In the genomic region with DNA sequence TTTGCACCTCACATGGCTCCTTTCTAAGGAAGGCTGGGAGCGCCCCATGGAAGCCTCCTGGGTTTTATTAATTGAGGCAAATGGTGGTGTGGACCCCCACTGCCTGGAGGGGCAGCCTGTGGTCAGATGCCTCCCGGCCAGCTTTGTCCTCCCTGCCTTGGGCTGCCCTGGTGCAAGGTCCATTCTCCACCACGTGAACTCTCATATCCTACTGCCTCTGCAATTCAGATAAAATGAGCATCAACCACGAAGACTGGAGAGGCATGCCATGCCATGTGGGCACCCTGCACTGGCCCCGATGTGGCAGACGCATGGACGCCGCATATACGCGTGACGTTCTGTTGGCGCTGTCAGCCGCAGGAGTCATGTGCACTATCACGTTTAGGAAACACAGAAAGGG, we compare ENCODE assay signal across 22 cellular contexts.
DNase-seq lines count a peak whose midpoint lies in the region; ATAC-seq and TF ChIP-seq lines count a peak whose summit lies in the region.
"Had no signal": no experiment of that assay in that cellular context is flagged by ENCODE, and none has a peak within 500 bp of the region (broad histone marks: within the 10 kb centered on the region; RNA-seq: fewer than 3 reads in every experiment).

No MANE protein-coding gene starts in this region.

- TF ChIP-seq CTCF in RWPE2 (IDR thresholded peaks at IDR 0.05; ENCODE audit: poor library complexity, severe bottlenecking) = no peak
- no peak for TF ChIP-seq CTCF in osteoblast (IDR thresholded peaks at IDR 0.05; ENCODE audit: extremely low read depth, low read depth, low read length)
- no peak for TF ChIP-seq CTCF in sigmoid colon (IDR thresholded peaks at IDR 0.05)

- no peak for TF ChIP-seq POLR2A in sigmoid colon (IDR thresholded peaks at IDR 0.05)

- H3K27me3 Mint-ChIP-seq in activated naive CD4-positive, alpha-beta T cell treated with anti-CD3 and anti-CD28 coated beads, Interleukin-2, amount 10 ng/mL, durations not matched to agents 7 days and 5 days = no peaks in the 10 kb centered on the region
- H3K27me3 Mint-ChIP-seq: B cell; CD4-positive, alpha-beta memory T cell had no signal

- no peak for TF ChIP-seq EP300 in sigmoid colon (IDR thresholded peaks at IDR 0.05)

- no peaks in the 10 kb centered on the region for H4K20me1 ChIP-seq in osteoblast (ENCODE audit: insufficient read depth, low read length)

- H3K4me3 Mint-ChIP-seq in activated naive CD4-positive, alpha-beta T cell treated with anti-CD3 and anti-CD28 coated beads, Interleukin-2, amount 10 ng/mL, durations not matched to agents 7 days and 5 days = no peak overlapping the region
- H3K4me3 Mint-ChIP-seq: B cell; CD4-positive, alpha-beta memory T cell had no signal

- H3K4me1 Mint-ChIP-seq in activated naive CD4-positive, alpha-beta T cell treated with anti-CD3 and anti-CD28 coated beads, Interleukin-2, amount 10 ng/mL, durations not matched to agents 7 days and 5 days = no peaks in the 10 kb centered on the region
- H3K4me1 Mint-ChIP-seq: B cell had no signal

- H3K79me2 ChIP-seq in osteoblast (ENCODE audit: insufficient read depth, low read length) (no peaks in the 10 kb centered on the region), trophoblast cell (ENCODE audit: control insufficient read depth, insufficient read depth, low read length, poor library complexity) (no peaks in the 10 kb centered on the region)

- peaks cover 4% of the 10 kb centered on the region for H3K9me3 Mint-ChIP-seq in activated naive CD4-positive, alpha-beta T cell treated with anti-CD3 and anti-CD28 coated beads, Interleukin-2, amount 10 ng/mL, durations not matched to agents 7 days and 5 days

- H3K27ac ChIP-seq in RWPE2 (ENCODE audit: poor library complexity, severe bottlenecking) = no peak overlapping the region
- H3K27ac ChIP-seq in osteoblast (ENCODE audit: low read depth, low read length) = no peak overlapping the region
- no peak overlapping the region for H3K27ac ChIP-seq in sigmoid colon
- H3K27ac ChIP-seq in trophoblast cell (ENCODE audit: low read depth, low read length) = no peak overlapping the region
- H3K27ac ChIP-seq: 22Rv1, GM23248 had no signal

- H3K4me2 ChIP-seq in osteoblast (ENCODE audit: insufficient read depth, low read length) (no peak overlapping the region), trophoblast cell (ENCODE audit: low read length) (no peak overlapping the region)

- CTCF ChIA-PET in activated naive CD4-positive, alpha-beta T cell treated with anti-CD3 and anti-CD28 coated beads, Interleukin-2, amount 10 ng/mL, durations not matched to agents 7 days and 5 days (lab: Charles Lee) = no interaction called here

- peak; percentile 13 for DNase-seq in activated naive CD4-positive, alpha-beta T cell treated with anti-CD3 and anti-CD28 coated beads, Interleukin-2, amount 10 ng/mL, durations not matched to agents 7 days and 5 days
- DNase-seq in activated naive CD4-positive, alpha-beta T cell treated with Interleukin-2 at 50 U/mL for 16 hours = no peak
- DNase-seq in RWPE2 (ENCODE audit: low spot score) = peak; percentile 80
- DNase-seq in osteoblast (ENCODE audit: insufficient read length, low spot score, missing footprints) = peak; percentile 30
- DNase-seq in sigmoid colon = peak; percentile 37
- no peak for DNase-seq in DMS 273 (lab: John Stamatoyannopoulos, UW; ENCODE audit: unreplicated experiment)
- DNase-seq in trophoblast cell = no peak
- no peak for DNase-seq in activated T-cell treated with anti-CD3 and anti-CD28 coated beads, Interleukin-2, amount 50 U/mL, for 1 hour
- DNase-seq: C1 segment of cervical spinal cord; Calu3; CD4-positive, alpha-beta memory T cell; COR-L47; DMS 273 treated with DMSO at 0.1 percent for 48 hours; DMS79; EL; GDM1; GM23248; H7; HCEC 1CT had no signal

- H2AK5ac ChIP-seq in trophoblast cell (ENCODE audit: low read length) = no peak overlapping the region

- ATAC-seq in RWPE2 (ENCODE audit: low read depth) = no peak
- ATAC-seq: GM12878 had no signal

- H2BK5ac ChIP-seq in trophoblast cell (ENCODE audit: low read depth, low read length, poor library complexity) = no peak overlapping the region

- no peak overlapping the region for H3K4ac ChIP-seq in trophoblast cell (ENCODE audit: low read depth, low read length)

- no peak overlapping the region for H4K8ac ChIP-seq in trophoblast cell (ENCODE audit: low read depth, low read length)

- no peak overlapping the region for H4K91ac ChIP-seq in trophoblast cell (ENCODE audit: low read depth, low read length)

- no peaks in the 10 kb centered on the region for H3K4me1 ChIP-seq in RWPE2 (ENCODE audit: insufficient read depth, poor library complexity, severe bottlenecking)
- no peaks in the 10 kb centered on the region for H3K4me1 ChIP-seq in osteoblast (ENCODE audit: insufficient read depth, low read length)
- no peaks in the 10 kb centered on the region for H3K4me1 ChIP-seq in sigmoid colon
- H3K4me1 ChIP-seq in trophoblast cell (ENCODE audit: control insufficient read depth in 1 of 2, insufficient read depth in 2 of 2, low read length in 2 of 2) = no peaks in the 10 kb centered on the region

- no peak overlapping the region for H3K4me3 ChIP-seq in RWPE2 (ENCODE audit: severe bottlenecking)
- H3K4me3 ChIP-seq in osteoblast (ENCODE audit: insufficient read depth, low read length) = no peak overlapping the region
- H3K4me3 ChIP-seq in sigmoid colon = no peak overlapping the region
- no peak overlapping the region for H3K4me3 ChIP-seq in trophoblast cell (ENCODE audit: low read depth, low read length)
- H3K4me3 ChIP-seq: GM12878, GM23248 had no signal

- H3K9ac ChIP-seq in trophoblast cell (ENCODE audit: low read length) = no peak overlapping the region
- H3K9ac ChIP-seq: GM23248 had no signal

- H4K12ac ChIP-seq in trophoblast cell (ENCODE audit: low read depth, low read length) = no peak overlapping the region

- H3K27me3 ChIP-seq in RWPE2 (ENCODE audit: insufficient read depth, poor library complexity, severe bottlenecking) (no peaks in the 10 kb centered on the region), osteoblast (ENCODE audit: insufficient read depth, low read length) (no peaks in the 10 kb centered on the region), sigmoid colon (peaks cover 0 to 17% (median 0%) of the 10 kb centered on the region in 3 donors), trophoblast cell (ENCODE audit: insufficient read depth, low read length) (no peaks in the 10 kb centered on the region)

- 86 to 92% methylated on average over 14 of the region's 14 CpGs for WGBS in sigmoid colon, 2 donors
- no CpG with 5 or more reads among the region's 14 CpGs for WGBS in trophoblast cell (ENCODE audit: extremely low coverage, insufficient coverage, insufficient read length)

- no peak overlapping the region for H3K23ac ChIP-seq in trophoblast cell (ENCODE audit: low read length)

- no peak overlapping the region for H3K14ac ChIP-seq in trophoblast cell (ENCODE audit: low read length)

- H3K27ac Mint-ChIP-seq in activated naive CD4-positive, alpha-beta T cell treated with anti-CD3 and anti-CD28 coated beads, Interleukin-2, amount 10 ng/mL, durations not matched to agents 7 days and 5 days = no peak overlapping the region
- H3K27ac Mint-ChIP-seq: B cell; CD4-positive, alpha-beta memory T cell had no signal

- H3K18ac ChIP-seq in trophoblast cell (ENCODE audit: low read length) = no peak overlapping the region

- no peaks in the 10 kb centered on the region for H3K79me1 ChIP-seq in trophoblast cell (ENCODE audit: low read length)

- H2BK12ac ChIP-seq in trophoblast cell (ENCODE audit: low read length) = no peak overlapping the region

- H2AFZ ChIP-seq in osteoblast (ENCODE audit: low read length) (no peak overlapping the region), trophoblast cell (ENCODE audit: insufficient read depth, low read length, poor library complexity) (no peak overlapping the region)
- H2AFZ ChIP-seq: GM23248 had no signal

- intact Hi-C loops in sigmoid colon (cut with DNase I) = no loop called here

- no peak overlapping the region for H2BK120ac ChIP-seq in trophoblast cell (ENCODE audit: insufficient read depth, low read length, poor library complexity)

- H3K9me3 ChIP-seq in RWPE2 (ENCODE audit: severe bottlenecking) = no peaks in the 10 kb centered on the region
- no peaks in the 10 kb centered on the region for H3K9me3 ChIP-seq in osteoblast (ENCODE audit: low read depth, low read length)
- no peaks in the 10 kb centered on the region for H3K9me3 ChIP-seq in sigmoid colon
- H3K9me3 ChIP-seq in trophoblast cell (ENCODE audit: insufficient read depth, low read depth, low read length) = peaks cover 6% of the 10 kb centered on the region

- H3K36me3 Mint-ChIP-seq in activated naive CD4-positive, alpha-beta T cell treated with anti-CD3 and anti-CD28 coated beads, Interleukin-2, amount 10 ng/mL, durations not matched to agents 7 days and 5 days = no peaks in the 10 kb centered on the region
- H3K36me3 Mint-ChIP-seq: CD4-positive, alpha-beta memory T cell had no signal

- peaks cover 17% of the 10 kb centered on the region for H3K36me3 ChIP-seq in RWPE2 (ENCODE audit: low read depth)
- H3K36me3 ChIP-seq in osteoblast (ENCODE audit: insufficient read depth, low read length) = no peaks in the 10 kb centered on the region
- no peaks in the 10 kb centered on the region for H3K36me3 ChIP-seq in sigmoid colon
- H3K36me3 ChIP-seq in trophoblast cell (ENCODE audit: control insufficient read depth in 1 of 2, insufficient read depth in 2 of 2, low read length in 2 of 2) = no peaks in the 10 kb centered on the region

Comparison
In these comparisons a context has a peak if more than half of its experiments do, and no peak if none do; other contexts are left out.
1. DNase-seq: peak in activated naive CD4-positive, alpha-beta T cell treated with anti-CD3 and anti-CD28 coated beads, Interleukin-2, amount 10 ng/mL, durations not matched to agents 7 days and 5 days (single experiment), RWPE2 (single experiment), osteoblast (single experiment) and sigmoid colon (single experiment); none in activated naive CD4-positive, alpha-beta T cell treated with Interleukin-2 at 50 U/mL for 16 hours (single experiment), DMS 273 (single experiment), trophoblast cell (0 of 2) and activated T-cell treated with anti-CD3 and anti-CD28 coated beads, Interleukin-2, amount 50 U/mL, for 1 hour (single experiment).